8 cellular contexts compared by ENCODE assay signal in the genomic region with DNA sequence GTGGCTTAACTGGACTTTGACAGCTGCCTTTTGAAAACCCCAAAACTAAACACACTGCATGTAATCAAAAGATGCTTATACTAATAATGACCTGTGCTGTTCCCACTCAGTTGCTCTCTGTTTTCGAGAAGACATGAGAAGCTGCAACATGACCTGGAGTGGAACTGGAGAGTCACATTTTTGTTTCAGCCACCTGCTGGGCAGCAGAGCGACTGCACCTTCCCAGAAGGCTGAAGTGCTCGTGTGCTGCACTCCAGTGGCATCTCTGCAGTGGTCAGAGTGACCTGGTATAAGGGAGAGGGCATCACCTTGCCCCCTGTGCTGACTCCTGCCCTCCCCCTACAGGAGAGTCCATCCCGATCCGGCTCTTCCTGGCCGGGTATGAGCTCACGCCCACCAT. TPM values are rescaled to one million over a fixed set of nuclear protein-coding genes. Genes with fewer than 3 reads are reported as not detected.
DNase-seq lines count a peak whose midpoint lies in the region; ATAC-seq and TF ChIP-seq lines count a peak whose summit lies in the region.

No MANE protein-coding gene starts in this region.

- H3K79me2 ChIP-seq in OCI-LY7 (ENCODE audit: insufficient read depth, low read depth, low read length) (no peaks in the 10 kb centered on the region), smooth muscle cell (ENCODE audit: low read depth) (no peaks in the 10 kb centered on the region)

- no peaks in the 10 kb centered on the region for H3K4me1 Mint-ChIP-seq in MCF 10A (ENCODE audit: insufficient read depth, unreplicated experiment)

- H3K9me3 Mint-ChIP-seq in MCF 10A (ENCODE audit: unreplicated experiment): no peaks in the 10 kb centered on the region

- H2AFZ ChIP-seq in OCI-LY7 (ENCODE audit: low read length): no peak overlapping the region
- no peak overlapping the region for H2AFZ ChIP-seq in smooth muscle cell (ENCODE audit: low read depth)

- H3K36me3 ChIP-seq in breast epithelium: peaks cover 14% of the 10 kb centered on the region
- H3K36me3 ChIP-seq in OCI-LY7 (ENCODE audit: insufficient read depth, low read length): peaks cover 57% of the 10 kb centered on the region
- peaks cover 14% of the 10 kb centered on the region for H3K36me3 ChIP-seq in smooth muscle cell (ENCODE audit: low read depth)

- H3K4me1 ChIP-seq in breast epithelium (no peaks in the 10 kb centered on the region), OCI-LY7 (ENCODE audit: insufficient read depth, low read length, poor library complexity, severe bottlenecking) (no peaks in the 10 kb centered on the region), smooth muscle cell (ENCODE audit: low read depth) (no peaks in the 10 kb centered on the region)

- 72% methylated on average over 7 of the region's 7 CpGs for WGBS in smooth muscle cell (ENCODE audit: low lambda C conversion rate)

- intact Hi-C loops in MCF 10A (cut with micrococcal nuclease): loop anchor here (1.0 kb wide), 1 partner anchor 37 kb away; no protein-coding TSS in a partner anchor
- intact Hi-C loops in breast epithelium (cut with DNase I; ENCODE audit: low total_unique reads): no loop called here
- intact Hi-C loops in OCI-LY7 (cut with micrococcal nuclease; ENCODE audit: unreplicated experiment): loop anchor here (1.0 kb wide), 1 partner anchor 37 kb away; no protein-coding TSS in a partner anchor
- intact Hi-C loops in head of caudate nucleus (cut with DNase I): no loop called here

- H3K27ac ChIP-seq in breast epithelium: no peak overlapping the region
- no peak overlapping the region for H3K27ac ChIP-seq in OCI-LY7 (ENCODE audit: low read depth, low read length, poor library complexity, severe bottlenecking)
- H3K27ac ChIP-seq in smooth muscle cell (ENCODE audit: low read depth): no peak overlapping the region

- H3K9me3 ChIP-seq in breast epithelium (no peaks in the 10 kb centered on the region), OCI-LY7 (ENCODE audit: low read length) (no peaks in the 10 kb centered on the region), smooth muscle cell (replicated peaks; ENCODE audit: low read depth) (no peaks in the 10 kb centered on the region)

- POLR2A ChIA-PET in MCF 10A (lab: Yijun Ruan, JAX): interaction anchor here (0.6 to 1.7 kb wide), 3 partner anchors 19 to 111 kb away, joined by 4 read pairs; partner anchors contain the start of gene VPS26B
- POLR2A ChIA-PET in OCI-LY7 (lab: Charles Lee): interaction anchor here (0.6 to 0.9 kb wide), 3 partner anchors 11 to 33 kb away, joined by 3 read pairs; no protein-coding TSS in a partner anchor

- H3K36me3 Mint-ChIP-seq in MCF 10A (ENCODE audit: insufficient read depth, unreplicated experiment): peaks cover 29% of the 10 kb centered on the region

- TF ChIP-seq POLR2A in breast epithelium (IDR thresholded peaks at IDR 0.05): no peak

- H3K4me3 Mint-ChIP-seq in MCF 10A (ENCODE audit: unreplicated experiment): no peak overlapping the region

- no peak overlapping the region for H3K4me2 ChIP-seq in OCI-LY7 (ENCODE audit: low read length)
- H3K4me2 ChIP-seq in smooth muscle cell: no peak overlapping the region

- CTCF ChIA-PET in MCF 10A (lab: Yijun Ruan, JAX) (interaction anchor here (0.6 to 2.0 kb wide), 13 partner anchors 10 to 1166 kb away, joined by 3 to 11 read pairs (median 3); partner anchors contain the start of genes NCAPD3 and VPS26B), OCI-LY7 (lab: Charles Lee; ENCODE audit: unreplicated experiment) (no interaction called here)

- no peaks in the 10 kb centered on the region for H3F3A ChIP-seq in smooth muscle cell (ENCODE audit: low read depth)

- H4K20me1 ChIP-seq in OCI-LY7 (ENCODE audit: insufficient read depth, low read length) (no peaks in the 10 kb centered on the region), smooth muscle cell (ENCODE audit: low read depth) (no peaks in the 10 kb centered on the region)

- H3K27ac Mint-ChIP-seq in MCF 10A (ENCODE audit: low read depth, unreplicated experiment): no peak overlapping the region

- peak; percentile 68 for ATAC-seq in HG02623 (IDR thresholded peaks at IDR 0.05; ENCODE audit: unreplicated experiment)

- no peak overlapping the region for H3K9ac ChIP-seq in smooth muscle cell (ENCODE audit: low read depth)

- no peaks in the 10 kb centered on the region for H3K27me3 Mint-ChIP-seq in MCF 10A (ENCODE audit: insufficient read depth, unreplicated experiment)

- no peaks in the 10 kb centered on the region for H3K9me2 ChIP-seq in OCI-LY7 (ENCODE audit: insufficient read depth, low read length)

- TF ChIP-seq CTCF in MCF 10A (IDR thresholded peaks at IDR 0.05; ENCODE audit: unreplicated experiment) (peak; percentile 36), breast epithelium (IDR thresholded peaks at IDR 0.05) (peak in 1 of 3 donors; percentile 26), OCI-LY7 (conservative IDR thresholded peaks at IDR 0.05; ENCODE audit: low read length) (peak; percentile 76), smooth muscle cell (IDR thresholded peaks at IDR 0.05; ENCODE audit: borderline replicate concordance, insufficient read depth, poor library complexity, severe bottlenecking) (peak; percentile 32)

- BruUV-seq in MCF 10A (replicated peaks; lab: Mats Ljungman, UMichigan) (no TSS peak), OCI-LY7 (replicated peaks; lab: Mats Ljungman, UMichigan) (no TSS peak)

- H3K4me3 ChIP-seq in breast epithelium: no peak overlapping the region
- no peak overlapping the region for H3K4me3 ChIP-seq in OCI-LY7 (ENCODE audit: low read depth, low read length, poor library complexity, severe bottlenecking)
- H3K4me3 ChIP-seq in smooth muscle cell: no peak overlapping the region

- no peaks in the 10 kb centered on the region for H3K27me3 ChIP-seq in breast epithelium
- H3K27me3 ChIP-seq in smooth muscle cell (ENCODE audit: low read depth): no peaks in the 10 kb centered on the region

- DNase-seq in MCF 10A (ENCODE audit: unreplicated experiment): peak; percentile 18
- DNase-seq in breast epithelium (ENCODE audit: low spot score in 2 of 2): no peak
- peak; percentile 52 for DNase-seq in OCI-LY7 (ENCODE audit: low spot score)
- peak; percentile 19 for DNase-seq in fibroblast of gingiva (ENCODE audit: low read depth)
- DNase-seq in smooth muscle cell (lab: John Stamatoyannopoulos, UW; ENCODE audit: unreplicated experiment): no peak
- no peak for DNase-seq in head of caudate nucleus
- no peak for DNase-seq in activated naive CD4-positive, alpha-beta T cell (lab: John Stamatoyannopoulos, UW)

RNA-seq across cellular contexts. Expression of gene THYN1, which starts 8.6 kb away (rescaled TPM):
- total RNA-seq in MCF 10A (2022) (33.4 and 34.8 TPM in 2 replicates), breast epithelium (10 to 100 TPM; 51.7 to 73.9 (median 58.7) TPM), OCI-LY7 (2022) (51.6 and 52.4 TPM in 2 replicates), smooth muscle cell (49.7 and 53.1 TPM in 2 replicates)
- total RNA-seq in OCI-LY7 (2014; rRNA removed; shearing (Covaris generic)): 82.8 and 101 TPM in 2 replicates
- polyA plus RNA-seq in smooth muscle cell: 41.3 and 45.4 TPM in 2 replicates

RNA-seq across cellular contexts. Expression of gene ACAD8, which starts 8.8 kb away (rescaled TPM):
- total RNA-seq in MCF 10A (2022) (18.9 and 20.1 TPM in 2 replicates), breast epithelium (10 to 100 TPM; 20.5 to 46.2 (median 40.4) TPM), OCI-LY7 (2022) (20.4 and 24.7 TPM in 2 replicates), smooth muscle cell (12.4 and 14.7 TPM in 2 replicates)
- total RNA-seq in OCI-LY7 (2014; rRNA removed; shearing (Covaris generic)): 22.8 and 29.7 TPM in 2 replicates
- 11.5 and 11.7 TPM in 2 replicates for polyA plus RNA-seq in smooth muscle cell

RNA-seq across cellular contexts. Expression of gene VPS26B, which starts 20.1 kb away (rescaled TPM):
- total RNA-seq in MCF 10A (2022): 45.2 and 47.9 TPM in 2 replicates
- total RNA-seq in breast epithelium: 10 to 100 TPM; 34.4 to 45.0 (median 40.1) TPM
- total RNA-seq in OCI-LY7 (2014; rRNA removed; shearing (Covaris generic)): 22.7 and 24.9 TPM in 2 replicates
- total RNA-seq in OCI-LY7 (2022): 25.1 and 33.1 TPM in 2 replicates
- total RNA-seq in smooth muscle cell: 30.7 and 32.0 TPM in 2 replicates
- polyA plus RNA-seq in smooth muscle cell: 37.1 and 48.4 TPM in 2 replicates

RNA-seq across cellular contexts. Expression of gene NCAPD3, which starts 20.8 kb away (rescaled TPM):
- total RNA-seq in MCF 10A (2022) (19.3 and 26.7 TPM in 2 replicates), breast epithelium (10 to 100 TPM; 12.0 to 16.5 (median 12.1) TPM), OCI-LY7 (2022) (112 and 125 TPM in 2 replicates), smooth muscle cell (11.0 and 12.9 TPM in 2 replicates)
- 72.8 and 89.1 TPM in 2 replicates for total RNA-seq in OCI-LY7 (2014; rRNA removed; shearing (Covaris generic))
- 6.6 and 11.6 TPM in 2 replicates for polyA plus RNA-seq in smooth muscle cell

RNA-seq across cellular contexts. Expression of gene GLB1L3, which starts 31.6 kb away (rescaled TPM):
- total RNA-seq in MCF 10A (2022) (not detected in 2 replicates), breast epithelium (1 to 10 TPM in 2 of 3 donors, not detected in 1; 1.0 to 1.6 TPM), OCI-LY7 (2022) (not detected in 2 replicates), smooth muscle cell (not detected in 2 replicates)
- not detected in 2 replicates for total RNA-seq in OCI-LY7 (2014; rRNA removed; shearing (Covaris generic))
- not detected in 2 replicates for polyA plus RNA-seq in smooth muscle cell

Comparison
In these comparisons a context has a peak if more than half of its experiments do, and no peak if none do; other contexts are left out.
1. DNase-seq: peak in MCF 10A (single experiment), OCI-LY7 (single experiment) and fibroblast of gingiva (single experiment); none in breast epithelium (0 of 2), smooth muscle cell (single experiment), head of caudate nucleus (0 of 42) and activated naive CD4-positive, alpha-beta T cell (0 of 4).
2. intact Hi-C loops: an anchor here in MCF 10A (1.0 kb wide) and OCI-LY7 (1.0 kb wide); none called in breast epithelium and head of caudate nucleus.